17 cellular contexts compared by ENCODE assay signal in the genomic region with DNA sequence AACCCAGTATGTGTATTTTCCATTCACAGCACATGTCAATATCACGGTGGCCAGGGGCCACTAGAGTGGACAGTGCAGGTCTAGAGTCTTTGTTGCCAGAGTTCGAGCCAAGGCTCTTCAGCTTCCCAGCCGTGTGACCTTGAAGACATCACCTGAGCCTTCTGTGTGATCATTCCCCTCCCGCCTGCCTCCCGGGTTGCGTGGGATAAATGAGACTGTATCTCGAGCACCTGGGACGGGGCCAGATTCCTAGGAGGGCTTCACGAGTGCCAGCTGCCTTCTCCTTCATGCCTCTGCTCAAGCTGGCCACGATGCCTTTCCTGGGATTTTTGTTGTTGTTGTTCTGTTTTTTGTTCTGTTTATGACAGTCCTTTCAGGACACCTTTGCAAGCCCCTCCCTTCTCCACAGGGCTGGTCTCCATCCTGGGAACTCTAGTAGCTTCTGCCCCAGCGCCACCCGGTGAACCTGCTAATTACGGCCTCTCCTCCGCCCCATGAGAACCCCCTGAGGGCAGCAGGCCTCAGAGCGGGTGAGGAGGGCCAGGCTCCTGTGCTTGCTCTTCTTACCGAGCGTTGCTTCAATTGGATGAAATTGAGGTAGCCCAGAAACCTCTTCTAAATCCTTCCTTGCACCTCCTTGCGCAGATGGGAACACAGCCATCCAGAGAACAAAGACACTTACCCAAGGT. TPM values are rescaled to one million over a fixed set of nuclear protein-coding genes. Genes with fewer than 3 reads are reported as not detected.
"Had no signal": no experiment of that assay in that cellular context is flagged by ENCODE, and none has a peak within 500 bp of the region (broad histone marks: within the 10 kb centered on the region; RNA-seq: fewer than 3 reads in every experiment).

No MANE protein-coding gene starts in this region.

- H3K4me3 ChIP-seq: coronary artery, tibial artery had no signal

- H3K27ac ChIP-seq: tibial artery, VCaP had no signal

- DNase-seq: activated CD4-positive, alpha-beta T cell treated with anti-CD3 and anti-CD28 coated beads for 4 hours; activated CD8-positive, alpha-beta memory T cell treated with anti-CD3 and anti-CD28 coated beads, Interleukin-2, amount 50 U/mL, for 4 hours; activated CD8-positive, alpha-beta T cell treated with anti-CD3 and anti-CD28 coated beads for 36 hours; central memory CD4-positive, alpha-beta T cell; effector CD8-positive, alpha-beta T cell; immature natural killer cell; left colon; naive B cell; small intestine; T-helper 1 cell; tibial artery had no signal

RNA-seq across cellular contexts. Expression of a gene that starts 57.8 kb away (rescaled TPM):
- total RNA-seq: activated CD8-positive, alpha-beta T cell treated with anti-CD3 and anti-CD28 coated beads for 36 hours; astrocyte; lung microvascular endothelial cell; posterior vena cava; right cardiac atrium had no signal
